8 cellular contexts compared by ENCODE assay signal in genomic region chr11:72102162-72102561, GRCh38. TPM values are rescaled to one million over a fixed set of nuclear protein-coding genes. Genes with fewer than 3 reads are reported as not detected.
DNase-seq lines count a peak whose midpoint lies in the region; ATAC-seq and TF ChIP-seq lines count a peak whose summit lies in the region.

No MANE protein-coding gene starts in this region.

- H3K9me3 ChIP-seq in RWPE2 (ENCODE audit: severe bottlenecking) (no peaks in the 10 kb centered on the region), esophagus squamous epithelium (no peaks in the 10 kb centered on the region)

- intact Hi-C loops in esophagus squamous epithelium (cut with DNase I): no loop called here

- WGBS in esophagus squamous epithelium, 2 donors: 16 to 36% methylated on average over 4 of the region's 4 CpGs

- peak overlapping the region; percentile 58 for H3K4me3 ChIP-seq in GM12875 (ENCODE audit: low read depth, low read length)
- peak overlapping the region; percentile 89 for H3K4me3 ChIP-seq in RWPE2 (ENCODE audit: severe bottlenecking)
- H3K4me3 ChIP-seq in esophagus squamous epithelium: peak overlapping the region; percentile 70 to 92 (median 79)
- peak overlapping the region; percentile 82 for H3K4me3 ChIP-seq in rectal smooth muscle tissue (ENCODE audit: low read length)

- no peak for ATAC-seq in RWPE2 (ENCODE audit: low read depth)
- no peak for ATAC-seq in GM21360 (IDR thresholded peaks at IDR 0.05; ENCODE audit: unreplicated experiment)

- H3K4me1 ChIP-seq in RWPE2 (ENCODE audit: insufficient read depth, poor library complexity, severe bottlenecking) (peaks cover 8% of the 10 kb centered on the region), esophagus squamous epithelium (peaks cover 27 to 47% (median 36%) of the 10 kb centered on the region in 3 donors), rectal smooth muscle tissue (ENCODE audit: control insufficient read depth, insufficient read depth, low read length) (peaks cover 19% of the 10 kb centered on the region)

- H3K27ac ChIP-seq in RWPE2 (ENCODE audit: poor library complexity, severe bottlenecking) (peak overlapping the region; percentile 81), esophagus squamous epithelium (peak overlapping the region; percentile 94 to 97 (median 94)), rectal smooth muscle tissue (ENCODE audit: low read depth, low read length) (no peak overlapping the region)

- peak overlapping the region; percentile 74 for H3K9ac ChIP-seq in rectal smooth muscle tissue (ENCODE audit: low read length)

- H3K36me3 ChIP-seq in RWPE2 (ENCODE audit: low read depth): peaks cover 42% of the 10 kb centered on the region
- peaks cover 19 to 37% (median 22%) of the 10 kb centered on the region in 3 donors for H3K36me3 ChIP-seq in esophagus squamous epithelium
- H3K36me3 ChIP-seq in rectal smooth muscle tissue (ENCODE audit: control insufficient read depth, insufficient read depth, low read length): peaks cover 16% of the 10 kb centered on the region

- H3K27me3 ChIP-seq in RWPE2 (ENCODE audit: insufficient read depth, poor library complexity, severe bottlenecking) (no peaks in the 10 kb centered on the region), esophagus squamous epithelium (no peaks in the 10 kb centered on the region), rectal smooth muscle tissue (ENCODE audit: control insufficient read depth, insufficient read depth, low read length) (no peaks in the 10 kb centered on the region)

- DNase-seq in RWPE2 (ENCODE audit: low spot score) (no peak), esophagus squamous epithelium (lab: John Stamatoyannopoulos, UW) (no peak), NCI-H146 treated with DMSO at 0.1 percent for 48 hours (lab: John Stamatoyannopoulos, UW; ENCODE audit: unreplicated experiment) (no peak)
- DNase-seq in stimulated activated CD4-positive, alpha-beta T cell treated with anti-CD3 and anti-CD28 coated beads, Interleukin-4, amount 100 ng/mL, for 24 hours: no peak
- DNase-seq in activated CD4-positive, alpha-beta T cell treated with anti-CD3 and anti-CD28 coated beads for 48 hours: no peak

- TF ChIP-seq CTCF in GM12875 (IDR thresholded peaks at IDR 0.05; ENCODE audit: borderline replicate concordance, insufficient read depth, low read depth, low read length): no peak
- TF ChIP-seq CTCF in RWPE2 (IDR thresholded peaks at IDR 0.05; ENCODE audit: poor library complexity, severe bottlenecking): no peak
- TF ChIP-seq CTCF in esophagus squamous epithelium (IDR thresholded peaks at IDR 0.05): no peak

- TF ChIP-seq POLR2A in esophagus squamous epithelium (IDR thresholded peaks at IDR 0.05): no peak

RNA-seq across cellular contexts. Expression of gene LAMTOR1, which starts 0.9 kb away (rescaled TPM):
- 10 to 100 TPM; 80.1 to 99.1 (median 97.7) TPM for total RNA-seq in esophagus squamous epithelium

RNA-seq across cellular contexts. Expression of gene TOMT, which starts 3.6 kb away (rescaled TPM):
- not detected for total RNA-seq in esophagus squamous epithelium

RNA-seq across cellular contexts. Expression of gene ANAPC15, which starts 10.3 kb away (rescaled TPM):
- 10 to 100 TPM; 17.7 to 35.3 (median 23.5) TPM for total RNA-seq in esophagus squamous epithelium

RNA-seq across cellular contexts. Expression of gene LRRC51, which starts 21.5 kb away (rescaled TPM):
- total RNA-seq in esophagus squamous epithelium: 1 to 10 TPM; 2.1 to 4.2 (median 3.2) TPM

RNA-seq across cellular contexts. Expression of gene NUMA1, which starts 21.8 kb away (rescaled TPM):
- total RNA-seq in esophagus squamous epithelium: 100 to 1,000 TPM; 142 to 237 (median 177) TPM
